In genomic region chr9:126854734-126855133, GRCh38 we compare ENCODE assay signal across 1 cellular context.
A peak's percentile ranks its signal among the peaks of the same experiment; 100 is the strongest.
TF ChIP-seq lines count a peak whose summit lies in the region.

No MANE protein-coding gene starts in this region.

TF ChIP-seq in K562, 482 proteins besides CTCF, POLR2A, EP300 and RAD21:
- no peak for TF ChIP-seq CHAMP1 (IDR thresholded peaks at IDR 0.05)
- no peak for TF ChIP-seq SMAD1 (IDR thresholded peaks at IDR 0.05; ENCODE audit: low read depth, low read length, partially characterized antibody)
- peak; percentile 87 for TF ChIP-seq PKNOX1 (IDR thresholded peaks at IDR 0.05)
- no peak for TF ChIP-seq ZEB2 (IDR thresholded peaks at IDR 0.05)
- no peak for TF ChIP-seq FOXK2 (conservative IDR thresholded peaks at IDR 0.05 in 1 of 2, IDR thresholded peaks at IDR 0.05 in 1 of 2; ENCODE audit: low read depth in 2 of 2)
- TF ChIP-seq ZNF3 (CRISPR knock-in tag; IDR thresholded peaks at IDR 0.05) = no peak
- no peak for TF ChIP-seq BRCA1 (IDR thresholded peaks at IDR 0.05)
- no peak for TF ChIP-seq BRCA1 (CRISPR knock-in tag; IDR thresholded peaks at IDR 0.05)
- TF ChIP-seq DMBX1 (CRISPR knock-in tag; IDR thresholded peaks at IDR 0.05; ENCODE audit: borderline replicate concordance) = no peak
- TF ChIP-seq BHLHE40 (IDR thresholded peaks at IDR 0.05; ENCODE audit: low read length) = peak; percentile 87
- TF ChIP-seq ZNF518B (CRISPR knock-in tag; IDR thresholded peaks at IDR 0.05) = no peak
- no peak for TF ChIP-seq HDGF (IDR thresholded peaks at IDR 0.05)
- no peak for TF ChIP-seq ETS2 (tag; IDR thresholded peaks at IDR 0.05; ENCODE audit: borderline replicate concordance, poor library complexity, severe bottlenecking)
- TF ChIP-seq L3MBTL2 (IDR thresholded peaks at IDR 0.05) = peak; percentile 51; the same call in 1 of the 2 replicates
- no peak for TF ChIP-seq FOXK1 (CRISPR knock-in tag; IDR thresholded peaks at IDR 0.05; ENCODE audit: borderline replicate concordance)
- TF ChIP-seq CXXC5 (CRISPR knock-in tag; IDR thresholded peaks at IDR 0.05) = peak; percentile 53
- TF ChIP-seq ETV1 (tag; conservative IDR thresholded peaks at IDR 0.05; ENCODE audit: low read depth) = peak; percentile 42; the same call in 1 of the 2 replicates
- TF ChIP-seq USF1 (CRISPR knock-in tag; IDR thresholded peaks at IDR 0.05) = no peak
- no peak for TF ChIP-seq SAFB2 (IDR thresholded peaks at IDR 0.05; ENCODE audit: borderline replicate concordance, low read depth, low read length, severe bottlenecking)
- TF ChIP-seq DLX4 (CRISPR knock-in tag; IDR thresholded peaks at IDR 0.05) = no peak
- TF ChIP-seq NR1H2 (CRISPR knock-in tag; IDR thresholded peaks at IDR 0.05) = no peak
- TF ChIP-seq XRCC4 (IDR thresholded peaks at IDR 0.05; ENCODE audit: extremely low read depth, insufficient read depth, insufficient read length) = no peak
- TF ChIP-seq CLOCK (CRISPR knock-in tag; IDR thresholded peaks at IDR 0.05; ENCODE audit: borderline replicate concordance) = no peak
- peak; percentile 6 for TF ChIP-seq ZFP36 (IDR thresholded peaks at IDR 0.05; ENCODE audit: low read depth, low read length, partially characterized antibody)
- TF ChIP-seq MEIS2 (IDR thresholded peaks at IDR 0.05; ENCODE audit: partially characterized antibody) = peak; percentile 36
- 0 out of 2 replicates have a peak, but pooled peaks have one; percentile 31 for TF ChIP-seq MGA (IDR thresholded peaks at IDR 0.05)
- no peak for TF ChIP-seq IFI16 (CRISPR knock-in tag; IDR thresholded peaks at IDR 0.05)
- TF ChIP-seq NFIC (IDR thresholded peaks at IDR 0.05) = no peak
- TF ChIP-seq KLF6 (CRISPR knock-in tag; IDR thresholded peaks at IDR 0.05; ENCODE audit: borderline replicate concordance) = no peak
- 0 out of 4 replicates have a peak, but pooled peaks of 1 of the 2 experiments have one; percentile 37 for TF ChIP-seq MNT (conservative IDR thresholded peaks at IDR 0.05)
